10 cellular contexts compared by ENCODE assay signal in genomic region chr12:51864701-51865469, GRCh38. TPM values are rescaled to one million over a fixed set of nuclear protein-coding genes. Genes with fewer than 3 reads are reported as not detected.
DNase-seq lines count a peak whose midpoint lies in the region; ATAC-seq and TF ChIP-seq lines count a peak whose summit lies in the region.
"Had no signal": no experiment of that assay in that cellular context is flagged by ENCODE, and none has a peak within 500 bp of the region (broad histone marks: within the 10 kb centered on the region; RNA-seq: fewer than 3 reads in every experiment).

No MANE protein-coding gene starts in this region.

- H2BK5ac ChIP-seq in mesenchymal stem cell (ENCODE audit: low read depth, low read length, poor library complexity, severe bottlenecking) = no peak overlapping the region

- ATAC-seq in heart right ventricle (no peak), GM19035 (IDR thresholded peaks at IDR 0.05; ENCODE audit: unreplicated experiment) (no peak), GM18868 (IDR thresholded peaks at IDR 0.05; ENCODE audit: unreplicated experiment) (no peak)

- TF ChIP-seq CTCF in heart right ventricle (IDR thresholded peaks at IDR 0.05) (no peak), tibial nerve (IDR thresholded peaks at IDR 0.05) (no peak)

- H2BK15ac ChIP-seq in mesenchymal stem cell (ENCODE audit: low read depth, poor library complexity, severe bottlenecking) = peak overlapping the region; percentile 76

- H3K4me2 ChIP-seq in mesenchymal stem cell (ENCODE audit: low read length, poor library complexity, severe bottlenecking) = peak overlapping the region; percentile 88

- H3K4me3 ChIP-seq in heart right ventricle = peak overlapping the region in 8 of 10 donors; percentile 34 to 56 (median 50)
- peak overlapping the region; percentile 46 to 63 for H3K4me3 ChIP-seq in mesenchymal stem cell (ENCODE audit: insufficient read depth in 1 of 2, low read depth in 1 of 2, low read length in 2 of 2)
- H3K4me3 ChIP-seq in tibial nerve = peak overlapping the region; percentile 30 to 52 (median 38)

- peak overlapping the region; percentile 58 for H4K91ac ChIP-seq in mesenchymal stem cell (ENCODE audit: low read length)

- H3K27me3 ChIP-seq in heart right ventricle (peaks cover 0 to 74% (median 47%) of the 10 kb centered on the region in 7 donors), mesenchymal stem cell (ENCODE audit: control insufficient read depth in 1 of 2, insufficient read depth in 1 of 2, low read length in 2 of 2) (peaks cover 34 to 55% of the 10 kb centered on the region in 2 experiments), tibial nerve (peaks cover 0 to 9% of the 10 kb centered on the region in 2 donors)

- peak overlapping the region; percentile 54 for H3K9ac ChIP-seq in mesenchymal stem cell (ENCODE audit: low read length)

- peak overlapping the region; percentile 47 for H4K8ac ChIP-seq in mesenchymal stem cell (ENCODE audit: low read length)

- no peak overlapping the region for H2AFZ ChIP-seq in mesenchymal stem cell (ENCODE audit: low read depth, low read length)

- H3K4me1 ChIP-seq in heart right ventricle (peaks cover 6 to 34% (median 26%) of the 10 kb centered on the region in 9 donors), mesenchymal stem cell (ENCODE audit: control insufficient read depth, insufficient read depth, low read depth, low read length) (peaks cover 33% of the 10 kb centered on the region), tibial nerve (peaks cover 0 to 45% (median 22%) of the 10 kb centered on the region in 4 donors)

- no peak overlapping the region for H3K27ac ChIP-seq in heart right ventricle
- no peak overlapping the region for H3K27ac ChIP-seq in mesenchymal stem cell (ENCODE audit: low read length, poor library complexity, severe bottlenecking)
- H3K27ac ChIP-seq in tibial nerve = peak overlapping the region in 3 of 4 donors; percentile 54 to 79 (median 79)

- H2AK5ac ChIP-seq in mesenchymal stem cell (ENCODE audit: low read length, severe bottlenecking) = no peak overlapping the region

- H3K79me1 ChIP-seq in mesenchymal stem cell (replicated peaks; ENCODE audit: low read length, poor library complexity, severe bottlenecking) = no peaks in the 10 kb centered on the region

- peak overlapping the region in 1 of 2 experiments; percentile 71 for H2BK12ac ChIP-seq in mesenchymal stem cell (ENCODE audit: low read length in 2 of 2)

- H3K36me3 ChIP-seq in heart right ventricle = no peaks in the 10 kb centered on the region
- H3K36me3 ChIP-seq in mesenchymal stem cell (ENCODE audit: control insufficient read depth in 1 of 2, insufficient read depth in 2 of 2, low read depth in 1 of 2, low read length in 2 of 2) = no peaks in the 10 kb centered on the region
- no peaks in the 10 kb centered on the region for H3K36me3 ChIP-seq in tibial nerve

- H3K9me3 ChIP-seq in heart right ventricle = no peaks in the 10 kb centered on the region
- H3K9me3 ChIP-seq in mesenchymal stem cell (ENCODE audit: control insufficient read depth, low read length) = no peaks in the 10 kb centered on the region
- H3K9me3 ChIP-seq in tibial nerve = no peaks in the 10 kb centered on the region

- DNase-seq in heart right ventricle (no peak), cardiac septum (ENCODE audit: low spot score) (no peak), astrocyte of the hippocampus (ENCODE audit: low read depth, low spot score) (peak; percentile 63), mesenchymal stem cell (no peak), tibial nerve (ENCODE audit: low spot score in 2 of 2) (no peak), SW480 (ENCODE audit: low spot score) (no peak)
- DNase-seq: NK-92 treated with Interleukin-12 subunit alpha and Interleukin-12 subunit beta, amount 100 ng/mL, for 24 hours had no signal

- peak overlapping the region; percentile 75 for H2BK120ac ChIP-seq in mesenchymal stem cell (ENCODE audit: low read depth, low read length)

- H3K14ac ChIP-seq in mesenchymal stem cell (ENCODE audit: low read length in 2 of 2) = peak overlapping the region in 1 of 2 experiments; percentile 1

- peak overlapping the region in 1 of 2 experiments; percentile 6 for H3K23ac ChIP-seq in mesenchymal stem cell (ENCODE audit: low read length in 2 of 2)

- H3K4ac ChIP-seq in mesenchymal stem cell (ENCODE audit: low read depth in 1 of 2, low read length in 2 of 2) = peak overlapping the region; percentile 8 to 27

- intact Hi-C loops in heart right ventricle (cut with DNase I) = loop anchor here in 1 of 10 donors (5.0 kb wide), 1 partner anchor 443 kb away; the partner anchor contains the start of gene SLC4A8
- intact Hi-C loops in cardiac septum (cut with DNase I) = loop anchor here (5.0 kb wide), 1 partner anchor 443 kb away; the partner anchor contains the start of gene SLC4A8

- peak overlapping the region; percentile 11 to 45 for H3K18ac ChIP-seq in mesenchymal stem cell (ENCODE audit: low read depth in 1 of 2, low read length in 2 of 2)

- TF ChIP-seq POLR2A in tibial nerve (IDR thresholded peaks at IDR 0.05) = no peak

- no peak for TF ChIP-seq EP300 in tibial nerve (IDR thresholded peaks at IDR 0.05)

- 31 to 50% methylated on average over 12 of the region's 12 CpGs for whole genome bisulfite sequencing in heart right ventricle, 2 donors
- 9% methylated on average over 7 of the region's 12 CpGs for WGBS in mesenchymal stem cell
- WGBS in tibial nerve, 2 donors = 32 to 46% methylated on average over 12 of the region's 12 CpGs

RNA-seq across cellular contexts. Expression of gene FIGNL2, which starts 16.4 kb away (rescaled TPM):
- total RNA-seq in heart right ventricle (under 1 TPM; 0.24 to 0.69 (median 0.41) TPM), cardiac septum (0.32 TPM), tibial nerve (1 to 10 TPM; 1.1 to 2.1 (median 1.3) TPM)
- under 1 TPM; 0.22 TPM for polyA plus RNA-seq in heart right ventricle
- polyA plus RNA-seq in mesenchymal stem cell (2013, experiment 1 of 2) = 0.62 TPM
- 0.71 TPM for polyA plus RNA-seq in mesenchymal stem cell (2013, experiment 2 of 2)

RNA-seq across cellular contexts. Expression of gene ANKRD33, which starts 23.0 kb away (rescaled TPM):
- total RNA-seq in heart right ventricle (not detected), cardiac septum (not detected), tibial nerve (under 1 TPM in 2 of 4 donors, not detected in 2; 0.60 to 0.66 TPM)
- polyA plus RNA-seq in heart right ventricle = under 1 TPM in 1 of 2 donors, not detected in 1; 0.01 TPM
- 3.7 TPM for polyA plus RNA-seq in mesenchymal stem cell (2013, experiment 1 of 2)
- 3.2 TPM for polyA plus RNA-seq in mesenchymal stem cell (2013, experiment 2 of 2)
- total RNA-seq: LHCN-M2 had no signal

RNA-seq across cellular contexts. Expression of gene ACVRL1, which starts 42.4 kb away (rescaled TPM):
- total RNA-seq in heart right ventricle (10 to 100 TPM; 16.6 to 68.0 (median 26.3) TPM), cardiac septum (31.1 TPM), tibial nerve (100 to 1,000 TPM in 1 of 4 donors, 10 to 100 TPM in 3; 68.4 to 318 (median 80.7) TPM)
- 10 to 100 TPM; 33.8 to 38.1 TPM for polyA plus RNA-seq in heart right ventricle
- 158 TPM for polyA plus RNA-seq in mesenchymal stem cell (2013, experiment 1 of 2)
- 162 TPM for polyA plus RNA-seq in mesenchymal stem cell (2013, experiment 2 of 2)

Comparison
In these comparisons a context has a peak if more than half of its experiments do, and no peak if none do; other contexts are left out.
1. H3K27ac ChIP-seq: peak in tibial nerve (3 of 4); none in heart right ventricle (0 of 10) and mesenchymal stem cell (single experiment).
2. Peak in every context shown above with its lines, with median percentiles within 50 percentile points of each other: H3K4me3 ChIP-seq.